ENCODE assay signal across 1 cellular context in the genomic region with DNA sequence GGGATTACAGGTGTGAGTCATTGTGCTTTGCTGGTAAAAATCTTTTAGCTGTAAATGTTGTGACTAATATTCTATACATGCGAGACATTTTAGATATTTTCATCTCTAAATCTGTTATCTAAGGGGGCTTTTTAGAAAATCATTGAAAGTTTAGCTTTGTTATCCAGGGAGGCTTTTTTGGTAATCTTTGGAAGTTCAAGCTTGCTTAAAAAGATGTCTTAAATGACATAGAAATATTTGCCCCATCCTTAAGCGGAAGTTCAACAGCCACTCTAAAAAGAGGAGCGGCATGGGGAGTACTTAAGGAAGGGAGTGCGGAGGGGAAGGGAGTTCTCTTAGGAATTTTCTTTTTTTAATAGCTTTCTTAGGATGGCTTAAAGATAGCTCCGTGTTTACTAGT.
TF ChIP-seq lines count a peak whose summit lies in the region.

No MANE protein-coding gene starts in this region.

TF ChIP-seq in GM23338, 12 proteins besides CTCF, POLR2A, EP300 and RAD21 (continued from another document):
- TF ChIP-seq, protein P1, sequence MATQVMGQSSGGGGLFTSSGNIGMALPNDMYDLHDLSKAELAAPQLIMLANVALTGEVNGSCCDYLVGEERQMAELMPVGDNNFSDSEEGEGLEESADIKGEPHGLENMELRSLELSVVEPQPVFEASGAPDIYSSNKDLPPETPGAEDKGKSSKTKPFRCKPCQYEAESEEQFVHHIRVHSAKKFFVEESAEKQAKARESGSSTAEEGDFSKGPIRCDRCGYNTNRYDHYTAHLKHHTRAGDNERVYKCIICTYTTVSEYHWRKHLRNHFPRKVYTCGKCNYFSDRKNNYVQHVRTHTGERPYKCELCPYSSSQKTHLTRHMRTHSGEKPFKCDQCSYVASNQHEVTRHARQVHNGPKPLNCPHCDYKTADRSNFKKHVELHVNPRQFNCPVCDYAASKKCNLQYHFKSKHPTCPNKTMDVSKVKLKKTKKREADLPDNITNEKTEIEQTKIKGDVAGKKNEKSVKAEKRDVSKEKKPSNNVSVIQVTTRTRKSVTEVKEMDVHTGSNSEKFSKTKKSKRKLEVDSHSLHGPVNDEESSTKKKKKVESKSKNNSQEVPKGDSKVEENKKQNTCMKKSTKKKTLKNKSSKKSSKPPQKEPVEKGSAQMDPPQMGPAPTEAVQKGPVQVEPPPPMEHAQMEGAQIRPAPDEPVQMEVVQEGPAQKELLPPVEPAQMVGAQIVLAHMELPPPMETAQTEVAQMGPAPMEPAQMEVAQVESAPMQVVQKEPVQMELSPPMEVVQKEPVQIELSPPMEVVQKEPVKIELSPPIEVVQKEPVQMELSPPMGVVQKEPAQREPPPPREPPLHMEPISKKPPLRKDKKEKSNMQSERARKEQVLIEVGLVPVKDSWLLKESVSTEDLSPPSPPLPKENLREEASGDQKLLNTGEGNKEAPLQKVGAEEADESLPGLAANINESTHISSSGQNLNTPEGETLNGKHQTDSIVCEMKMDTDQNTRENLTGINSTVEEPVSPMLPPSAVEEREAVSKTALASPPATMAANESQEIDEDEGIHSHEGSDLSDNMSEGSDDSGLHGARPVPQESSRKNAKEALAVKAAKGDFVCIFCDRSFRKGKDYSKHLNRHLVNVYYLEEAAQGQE (IDR thresholded peaks at IDR 0.05; ENCODE audit: unreplicated experiment), result no peak
- TF ChIP-seq POLR2AphosphoS5 (IDR thresholded peaks at IDR 0.05; ENCODE audit: low read depth) (no peak), JUNB (IDR thresholded peaks at IDR 0.05; ENCODE audit: unreplicated experiment) (no peak), ZNF114 (CRISPR knock-in tag; IDR thresholded peaks at IDR 0.05) (no peak), ZNF331 (CRISPR knock-in tag; IDR thresholded peaks at IDR 0.05; ENCODE audit: low read depth) (no peak)
- TF ChIP-seq, protein P2, sequence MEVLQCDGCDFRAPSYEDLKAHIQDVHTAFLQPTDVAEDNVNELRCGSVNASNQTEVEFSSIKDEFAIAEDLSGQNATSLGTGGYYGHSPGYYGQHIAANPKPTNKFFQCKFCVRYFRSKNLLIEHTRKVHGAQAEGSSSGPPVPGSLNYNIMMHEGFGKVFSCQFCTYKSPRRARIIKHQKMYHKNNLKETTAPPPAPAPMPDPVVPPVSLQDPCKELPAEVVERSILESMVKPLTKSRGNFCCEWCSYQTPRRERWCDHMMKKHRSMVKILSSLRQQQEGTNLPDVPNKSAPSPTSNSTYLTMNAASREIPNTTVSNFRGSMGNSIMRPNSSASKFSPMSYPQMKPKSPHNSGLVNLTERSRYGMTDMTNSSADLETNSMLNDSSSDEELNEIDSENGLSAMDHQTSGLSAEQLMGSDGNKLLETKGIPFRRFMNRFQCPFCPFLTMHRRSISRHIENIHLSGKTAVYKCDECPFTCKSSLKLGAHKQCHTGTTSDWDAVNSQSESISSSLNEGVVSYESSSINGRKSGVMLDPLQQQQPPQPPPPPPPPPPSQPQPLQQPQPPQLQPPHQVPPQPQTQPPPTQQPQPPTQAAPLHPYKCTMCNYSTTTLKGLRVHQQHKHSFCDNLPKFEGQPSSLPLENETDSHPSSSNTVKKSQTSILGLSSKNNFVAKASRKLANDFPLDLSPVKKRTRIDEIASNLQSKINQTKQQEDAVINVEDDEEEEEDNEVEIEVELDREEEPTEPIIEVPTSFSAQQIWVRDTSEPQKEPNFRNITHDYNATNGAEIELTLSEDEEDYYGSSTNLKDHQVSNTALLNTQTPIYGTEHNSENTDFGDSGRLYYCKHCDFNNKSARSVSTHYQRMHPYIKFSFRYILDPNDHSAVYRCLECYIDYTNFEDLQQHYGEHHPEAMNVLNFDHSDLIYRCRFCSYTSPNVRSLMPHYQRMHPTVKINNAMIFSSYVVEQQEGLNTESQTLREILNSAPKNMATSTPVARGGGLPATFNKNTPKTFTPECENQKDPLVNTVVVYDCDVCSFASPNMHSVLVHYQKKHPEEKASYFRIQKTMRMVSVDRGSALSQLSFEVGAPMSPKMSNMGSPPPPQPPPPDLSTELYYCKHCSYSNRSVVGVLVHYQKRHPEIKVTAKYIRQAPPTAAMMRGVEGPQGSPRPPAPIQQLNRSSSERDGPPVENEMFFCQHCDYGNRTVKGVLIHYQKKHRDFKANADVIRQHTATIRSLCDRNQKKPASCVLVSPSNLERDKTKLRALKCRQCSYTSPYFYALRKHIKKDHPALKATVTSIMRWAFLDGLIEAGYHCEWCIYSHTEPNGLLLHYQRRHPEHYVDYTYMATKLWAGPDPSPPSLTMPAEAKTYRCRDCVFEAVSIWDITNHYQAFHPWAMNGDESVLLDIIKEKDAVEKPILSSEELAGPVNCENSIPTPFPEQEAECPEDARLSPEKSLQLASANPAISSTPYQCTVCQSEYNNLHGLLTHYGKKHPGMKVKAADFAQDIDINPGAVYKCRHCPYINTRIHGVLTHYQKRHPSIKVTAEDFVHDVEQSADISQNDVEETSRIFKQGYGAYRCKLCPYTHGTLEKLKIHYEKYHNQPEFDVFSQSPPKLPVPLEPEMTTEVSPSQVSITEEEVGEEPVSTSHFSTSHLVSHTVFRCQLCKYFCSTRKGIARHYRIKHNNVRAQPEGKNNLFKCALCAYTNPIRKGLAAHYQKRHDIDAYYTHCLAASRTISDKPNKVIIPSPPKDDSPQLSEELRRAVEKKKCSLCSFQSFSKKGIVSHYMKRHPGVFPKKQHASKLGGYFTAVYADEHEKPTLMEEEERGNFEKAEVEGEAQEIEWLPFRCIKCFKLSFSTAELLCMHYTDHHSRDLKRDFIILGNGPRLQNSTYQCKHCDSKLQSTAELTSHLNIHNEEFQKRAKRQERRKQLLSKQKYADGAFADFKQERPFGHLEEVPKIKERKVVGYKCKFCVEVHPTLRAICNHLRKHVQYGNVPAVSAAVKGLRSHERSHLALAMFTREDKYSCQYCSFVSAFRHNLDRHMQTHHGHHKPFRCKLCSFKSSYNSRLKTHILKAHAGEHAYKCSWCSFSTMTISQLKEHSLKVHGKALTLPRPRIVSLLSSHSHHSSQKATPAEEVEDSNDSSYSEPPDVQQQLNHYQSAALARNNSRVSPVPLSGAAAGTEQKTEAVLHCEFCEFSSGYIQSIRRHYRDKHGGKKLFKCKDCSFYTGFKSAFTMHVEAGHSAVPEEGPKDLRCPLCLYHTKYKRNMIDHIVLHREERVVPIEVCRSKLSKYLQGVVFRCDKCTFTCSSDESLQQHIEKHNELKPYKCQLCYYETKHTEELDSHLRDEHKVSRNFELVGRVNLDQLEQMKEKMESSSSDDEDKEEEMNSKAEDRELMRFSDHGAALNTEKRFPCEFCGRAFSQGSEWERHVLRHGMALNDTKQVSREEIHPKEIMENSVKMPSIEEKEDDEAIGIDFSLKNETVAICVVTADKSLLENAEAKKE (CRISPR knock-in tag; IDR thresholded peaks at IDR 0.05), result no peak
TF ChIP-seq in GM23338: peak in this region for 0.
